ENCODE assay signal across 21 cellular contexts in genomic region chrX:39866229-39866628, GRCh38.
A peak's percentile ranks its signal among the peaks of the same experiment; 100 is the strongest.
DNase-seq lines count a peak whose midpoint lies in the region; ATAC-seq and TF ChIP-seq lines count a peak whose summit lies in the region.
"Had no signal": no experiment of that assay in that cellular context is flagged by ENCODE, and none has a peak within 500 bp of the region (broad histone marks: within the 10 kb centered on the region; RNA-seq: fewer than 3 reads in every experiment).

No MANE protein-coding gene starts in this region.

- H3K4ac ChIP-seq in IMR-90 (ENCODE audit: low read depth, low read length) (no peak overlapping the region), neuronal stem cell (ENCODE audit: low read length) (no peak overlapping the region)

- H3K9me3 ChIP-seq in IMR-90 (ENCODE audit: control insufficient read depth, insufficient read depth, low read length) (peaks cover 4% of the 10 kb centered on the region; the same call in 1 of the 2 replicates), neuronal stem cell (replicated peaks in 1 of 2; ENCODE audit: control insufficient read depth in 2 of 2, insufficient read depth in 1 of 2, low read depth in 1 of 2, low read length in 2 of 2) (peaks cover 0 to 3% of the 10 kb centered on the region in 2 donors)
- H3K9me3 ChIP-seq: body of pancreas, right lobe of liver had no signal

- no TSS peak for BruUV-seq in IMR-90 (replicated peaks; lab: Mats Ljungman, UMichigan)

- CTCF ChIA-PET in IMR-90 (lab: Yijun Ruan, JAX) = interaction anchor here (0.6 kb wide), 1 partner anchor 173 kb away, joined by 4 read pairs; no protein-coding TSS in a partner anchor

- in situ Hi-C loops in IMR-90 (cut with MboI; ENCODE audit: low sequenced_read_pairs) = no loop called here

- peaks cover 6% of the 10 kb centered on the region; the same call in 1 of the 2 replicates for H3K27me3 ChIP-seq in IMR-90 (ENCODE audit: control insufficient read depth, insufficient read depth, low read length)
- no peaks in the 10 kb centered on the region for H3K27me3 ChIP-seq in neuronal stem cell (ENCODE audit: control insufficient read depth in 3 of 3, insufficient read depth in 3 of 3, low read depth in 1 of 3, low read length in 3 of 3)
- H3K27me3 ChIP-seq: body of pancreas, right lobe of liver had no signal

- H3K23ac ChIP-seq in IMR-90 (ENCODE audit: low read depth, low read length) (no peak overlapping the region), neuronal stem cell (ENCODE audit: low read depth, low read length, poor library complexity) (no peak overlapping the region)

- no peak overlapping the region for H2AK5ac ChIP-seq in IMR-90 (ENCODE audit: low read depth, low read length)
- no peak overlapping the region for H2AK5ac ChIP-seq in neuronal stem cell (ENCODE audit: low read depth, low read length)

- no peak for TF ChIP-seq POLR2A in IMR-90 (IDR thresholded peaks at IDR 0.05; ENCODE audit: low read depth, low read length)

- WGBS in IMR-90 (ENCODE audit: extremely low coverage in 2 of 2, insufficient read length in 1 of 2), 2 experiments = no CpG with 5 or more reads among the region's 4 CpGs
- WGBS in neuronal stem cell (ENCODE audit: extremely low coverage in 2 of 2, insufficient read length in 2 of 2, insufficient replicate concordance in 1 of 2), 2 donors = no CpG with 5 or more reads among the region's 4 CpGs

- no peak overlapping the region for H3K4me3 ChIP-seq in IMR-90 (ENCODE audit: insufficient read depth, low read depth, low read length)
- no peak overlapping the region for H3K4me3 ChIP-seq in neuronal stem cell (ENCODE audit: low read length in 2 of 2)
- H3K4me3 ChIP-seq in coronary artery = no peak overlapping the region
- H3K4me3 ChIP-seq: body of pancreas, right lobe of liver had no signal

- H4K5ac ChIP-seq in IMR-90 (ENCODE audit: low read depth, low read length) = no peak overlapping the region

- intact Hi-C loops in IMR-90 (cut with micrococcal nuclease) = no loop called here

- H3K36me3 Mint-ChIP-seq in endothelial cell (ENCODE audit: low read depth, unreplicated experiment) = no peaks in the 10 kb centered on the region
- H3K36me3 Mint-ChIP-seq: activated naive CD8-positive, alpha-beta T cell treated with anti-CD3 and anti-CD28 coated beads for 36 hours; IgD-negative memory B cell; memory B cell; naive thymus-derived CD8-positive, alpha-beta T cell had no signal

- H4K8ac ChIP-seq in IMR-90 (ENCODE audit: low read depth in 2 of 2, low read length in 2 of 2) (peak overlapping the region; percentile 47 to 56; a peak in 2 of 4 replicates), neuronal stem cell (ENCODE audit: low read depth, low read length) (no peak overlapping the region)

- H3K36me3 ChIP-seq in IMR-90 (ENCODE audit: control insufficient read depth, insufficient read depth, low read length) (no peaks in the 10 kb centered on the region), neuronal stem cell (replicated peaks in 1 of 2; ENCODE audit: control insufficient read depth in 2 of 2, insufficient read depth in 2 of 2, low read length in 2 of 2) (no peaks in the 10 kb centered on the region)
- H3K36me3 ChIP-seq: right lobe of liver, WERI-Rb-1 had no signal

- H2AFZ ChIP-seq in IMR-90 (replicated peaks; ENCODE audit: low read length, poor library complexity) (peak overlapping the region; percentile 81), neuronal stem cell (ENCODE audit: low read length) (peak overlapping the region; percentile 72)

- H4K20me1 ChIP-seq in IMR-90 (ENCODE audit: insufficient read depth, low read length) = no peaks in the 10 kb centered on the region

- H3K4me2 ChIP-seq in IMR-90 (ENCODE audit: low read depth, low read length) (no peak overlapping the region), neuronal stem cell (ENCODE audit: insufficient read depth, low read length, poor library complexity, severe bottlenecking) (no peak overlapping the region)

- H4K91ac ChIP-seq in IMR-90 (ENCODE audit: insufficient read depth, low read depth, low read length) (no peak overlapping the region), neuronal stem cell (ENCODE audit: low read depth, low read length, poor library complexity) (no peak overlapping the region)

- no peaks in the 10 kb centered on the region for H3K9me3 Mint-ChIP-seq in endothelial cell (ENCODE audit: unreplicated experiment)
- H3K9me3 Mint-ChIP-seq: memory B cell had no signal

- POLR2A ChIA-PET in IMR-90 (lab: Charles Lee; ENCODE audit: unreplicated experiment) = no interaction called here

- TF ChIP-seq CTCF in IMR-90 (conservative IDR thresholded peaks at IDR 0.05; ENCODE audit: low read depth, low read length) (no peak), endothelial cell (IDR thresholded peaks at IDR 0.05; ENCODE audit: unreplicated experiment) (no peak), coronary artery (IDR thresholded peaks at IDR 0.05) (no peak)

- peaks cover 29% of the 10 kb centered on the region for H3K4me1 Mint-ChIP-seq in endothelial cell (ENCODE audit: unreplicated experiment)
- H3K4me1 Mint-ChIP-seq: memory B cell had no signal

- H2BK5ac ChIP-seq in IMR-90 (ENCODE audit: low read depth, low read length, poor library complexity, severe bottlenecking) (no peak overlapping the region), neuronal stem cell (ENCODE audit: low read length) (no peak overlapping the region)

- no peak overlapping the region for H2BK12ac ChIP-seq in neuronal stem cell (ENCODE audit: low read length)

- H2BK120ac ChIP-seq in IMR-90 (ENCODE audit: low read depth, low read length) = no peak overlapping the region
- no peak overlapping the region for H2BK120ac ChIP-seq in neuronal stem cell (ENCODE audit: low read depth, low read length)

- no peak for TF ChIP-seq RAD21 in IMR-90 (IDR thresholded peaks at IDR 0.05; ENCODE audit: low read length)

- H3K4me1 ChIP-seq in IMR-90 (ENCODE audit: control insufficient read depth, insufficient read depth, low read length) = 0 out of 2 replicates have a peak, but pooled peaks cover 2% of the 10 kb centered on the region
- H3K4me1 ChIP-seq in neuronal stem cell (ENCODE audit: control insufficient read depth in 2 of 2, insufficient read depth in 1 of 2, low read depth in 1 of 2, low read length in 2 of 2) = peaks cover 2% of the 10 kb centered on the region in 2 donors
- H3K4me1 ChIP-seq: body of pancreas, right lobe of liver had no signal

- H3K79me1 ChIP-seq in IMR-90 (ENCODE audit: low read depth in 1 of 2, low read length in 2 of 2) = no peaks in the 10 kb centered on the region
- no peaks in the 10 kb centered on the region for H3K79me1 ChIP-seq in neuronal stem cell (ENCODE audit: low read depth, low read length)

- ATAC-seq in IMR-90 (ENCODE audit: low read depth) = no peak
- ATAC-seq: body of pancreas; naive thymus-derived CD8-positive, alpha-beta T cell; T-helper 17 cell had no signal

- H3K27ac Mint-ChIP-seq in endothelial cell (ENCODE audit: unreplicated experiment) = peak overlapping the region; percentile 90
- H3K27ac Mint-ChIP-seq: activated naive CD8-positive, alpha-beta T cell treated with anti-CD3 and anti-CD28 coated beads for 36 hours; IgD-negative memory B cell; memory B cell; T-helper 17 cell had no signal

- H3K18ac ChIP-seq in IMR-90 (ENCODE audit: low read depth, low read length) = no peak overlapping the region
- peak overlapping the region; percentile 44 for H3K18ac ChIP-seq in neuronal stem cell (ENCODE audit: low read length)

- H3K56ac ChIP-seq in IMR-90 (ENCODE audit: extremely low read depth, insufficient read depth, low read length) = no peak overlapping the region

- H3K27ac ChIP-seq in IMR-90 (ENCODE audit: insufficient read depth, low read length) (no peak overlapping the region), neuronal stem cell (replicated peaks; ENCODE audit: low read length) (no peak overlapping the region), coronary artery (no peak overlapping the region)
- H3K27ac ChIP-seq: right lobe of liver, WERI-Rb-1 had no signal

- no peak overlapping the region for H2AK9ac ChIP-seq in IMR-90 (replicated peaks; ENCODE audit: low read depth, low read length, poor library complexity)

- no peak overlapping the region for H3K9ac ChIP-seq in IMR-90 (ENCODE audit: low read depth, low read length)
- no peak overlapping the region for H3K9ac ChIP-seq in neuronal stem cell (ENCODE audit: low read depth, low read length, poor library complexity)

- no peak overlapping the region for H2BK15ac ChIP-seq in IMR-90 (ENCODE audit: low read depth, low read length)
- H2BK15ac ChIP-seq in neuronal stem cell (ENCODE audit: low read length) = no peak overlapping the region

- H3K14ac ChIP-seq in IMR-90 (replicated peaks; ENCODE audit: low read depth, low read length) = no peak overlapping the region
- H3K14ac ChIP-seq in neuronal stem cell (ENCODE audit: low read length) = no peak overlapping the region

- DNase-seq in NCI-H146 (lab: John Stamatoyannopoulos, UW) (peak; percentile 11), NCI-H146 treated with DMSO at 0.1 percent for 48 hours (lab: John Stamatoyannopoulos, UW; ENCODE audit: unreplicated experiment) (no peak), IMR-90 (no peak), endothelial cell (ENCODE audit: low spot score) (no peak), neuronal stem cell (ENCODE audit: low spot score) (no peak), coronary artery (ENCODE audit: low spot score) (no peak), HPDE6-E6E7 (ENCODE audit: extremely low spot score) (no peak), glomerular visceral epithelial cell (ENCODE audit: extremely low spot score) (no peak)
- DNase-seq: activated CD8-positive, alpha-beta memory T cell treated with anti-CD3 and anti-CD28 coated beads, Interleukin-2, amount 50 U/mL, for 4 hours; activated naive CD8-positive, alpha-beta T cell treated with anti-CD3 and anti-CD28 coated beads for 36 hours; body of pancreas; effector CD4-positive, alpha-beta T cell; kidney glomerular epithelial cell; MM.1S; naive thymus-derived CD8-positive, alpha-beta T cell; NCI-H187 treated with DMSO at 0.1 percent for 48 hours; right lobe of liver; T-helper 17 cell; WERI-Rb-1 had no signal

- no peaks in the 10 kb centered on the region for H3K9me1 ChIP-seq in IMR-90 (ENCODE audit: insufficient read depth, low read length)

- no peak overlapping the region for H2BK20ac ChIP-seq in IMR-90 (ENCODE audit: low read depth, low read length)

- peaks cover 8% of the 10 kb centered on the region for H3K27me3 Mint-ChIP-seq in endothelial cell (ENCODE audit: unreplicated experiment)
- H3K27me3 Mint-ChIP-seq: activated naive CD8-positive, alpha-beta T cell treated with anti-CD3 and anti-CD28 coated beads for 36 hours; naive thymus-derived CD8-positive, alpha-beta T cell; T-helper 17 cell had no signal

- no peak overlapping the region for H3K4me3 Mint-ChIP-seq in endothelial cell (ENCODE audit: unreplicated experiment)
- H3K4me3 Mint-ChIP-seq: activated naive CD8-positive, alpha-beta T cell treated with anti-CD3 and anti-CD28 coated beads for 36 hours; IgD-negative memory B cell; memory B cell; naive thymus-derived CD8-positive, alpha-beta T cell; T-helper 17 cell had no signal

- dilution Hi-C loops in IMR-90 (cut with HindIII; ENCODE audit: low sequenced_read_pairs, unreplicated experiment) = no loop called here

TF ChIP-seq in IMR-90, 13 proteins besides CTCF, POLR2A, EP300 and RAD21 (continues in another document):
- no peak for TF ChIP-seq NFE2L2 (IDR thresholded peaks at IDR 0.05; ENCODE audit: low read depth, low read length)
- TF ChIP-seq FOS (IDR thresholded peaks at IDR 0.05; ENCODE audit: low read depth, low read length) = no peak
- TF ChIP-seq CEBPB (IDR thresholded peaks at IDR 0.05; ENCODE audit: low read depth, low read length) = no peak
- TF ChIP-seq CHD1 (IDR thresholded peaks at IDR 0.05; ENCODE audit: low read depth, low read length) = no peak
